ENCODE assay signal across 8 cellular contexts in genomic region chr1:108643492-108644333, GRCh38. TPM values are rescaled to one million over a fixed set of nuclear protein-coding genes. Genes with fewer than 3 reads are reported as not detected.
DNase-seq lines count a peak whose midpoint lies in the region; ATAC-seq, FAIRE-seq and TF ChIP-seq lines count a peak whose summit lies in the region.

No MANE protein-coding gene starts in this region.

- no peak for TF ChIP-seq POLR2A in GM12878 (IDR thresholded peaks at IDR 0.05; ENCODE audit: low read depth, low read length)

- H3K27ac ChIP-seq in GM12878 (ENCODE audit: control insufficient read depth, insufficient read depth): no peak overlapping the region

- peak; percentile 94 for FAIRE-seq in GM12878 (lab: Jason Lieb, UNC)

- DNase-seq in AML-193 (lab: John Stamatoyannopoulos, UW): peak; percentile 89 to 91
- DNase-seq in M059J (ENCODE audit: low read depth): peak; percentile 70
- peak; percentile 61 for DNase-seq in RPMI8226
- DNase-seq in GM12878 (ENCODE audit: low read depth, low spot score): peak; percentile 16
- peak; percentile 54 for DNase-seq in iPS-NIHi11 (ENCODE audit: low spot score)
- peak; percentile 22 for DNase-seq in stimulated activated CD4-positive, alpha-beta T cell treated with anti-CD3 and anti-CD28 coated beads, Interleukin-1b, Interleukin-23, amount 100 ng/mL, for 48 hours

- WGBS in GM12878 (ENCODE audit: insufficient coverage, insufficient replicate concordance, low lambda C conversion rate, missing lambda C conversion rate): 0% methylated on average over 3 of the region's 3 CpGs

- H3K27me3 ChIP-seq in GM12878 (replicated peaks in 1 of 2; ENCODE audit: control insufficient read depth in 2 of 2, insufficient read depth in 2 of 2, low read length in 1 of 2): no peaks in the 10 kb centered on the region

- CTCF ChIA-PET in GM12878 (lab: Yijun Ruan, JAX): interaction anchor here (0.8 to 3.1 kb wide), 31 partner anchors 8 to 865 kb away, joined by 3 to 73 read pairs (median 4); partner anchors contain the start of genes EEIG2, HENMT1 and PRPF38B

- intact Hi-C loops in GM12878 (cut with micrococcal nuclease; ENCODE audit: unreplicated experiment): loop anchor here (1.0 to 2.0 kb wide), 2 partner anchors 83 to 131 kb away; partner anchors contain the start of gene EEIG2

- RAD21 ChIA-PET in GM12878 (lab: Charles Lee; ENCODE audit: unreplicated experiment): interaction anchor here (0.6 to 2.9 kb wide), 13 partner anchors 18 to 868 kb away, joined by 3 to 31 read pairs (median 3); partner anchors contain the start of gene EEIG2

- H3K4me2 ChIP-seq in GM12878 (ENCODE audit: control insufficient read depth, insufficient read depth): no peak overlapping the region

- H3K79me2 ChIP-seq in GM12878 (ENCODE audit: control insufficient read depth, insufficient read depth, low read length): no peaks in the 10 kb centered on the region

- SMC1A ChIA-PET in GM12878 (lab: Charles Lee; ENCODE audit: uncharacterized antibody, unreplicated experiment): interaction anchor here (0.6 to 3.0 kb wide), 19 partner anchors 9 to 864 kb away, joined by 3 to 60 read pairs (median 4); partner anchors contain the start of gene EEIG2

- H4K20me1 ChIP-seq in GM12878 (ENCODE audit: control insufficient read depth, insufficient read depth): no peaks in the 10 kb centered on the region

- no peaks in the 10 kb centered on the region for H3K36me3 ChIP-seq in GM12878 (ENCODE audit: control insufficient read depth in 2 of 2, insufficient read depth in 2 of 2, low read length in 1 of 2)

- TF ChIP-seq EP300 in GM12878 (IDR thresholded peaks at IDR 0.05; ENCODE audit: borderline replicate concordance in 1 of 2, control insufficient read depth in 1 of 2, low read depth in 2 of 2, low read length in 2 of 2): no peak

- peak; percentile 71 for TF ChIP-seq RAD21 in GM12878 (IDR thresholded peaks at IDR 0.05; ENCODE audit: insufficient read depth, low read depth, low read length)

- TF ChIP-seq CTCF in GM12878 (IDR thresholded peaks at IDR 0.05 in 2 of 3, conservative IDR thresholded peaks at IDR 0.05 in 1 of 3; ENCODE audit: control insufficient read depth in 2 of 3, extremely low read depth in 1 of 3, insufficient read depth in 1 of 3, low read depth in 3 of 3, low read length in 3 of 3): peak; percentile 36 to 69 (median 47); a peak in 5 of 6 replicates

- no TSS peak for BruUV-seq in GM12878 (replicated peaks; lab: Mats Ljungman, UMichigan)

- peaks cover 3% of the 10 kb centered on the region; the same call in 1 of the 2 replicates for H3K4me1 ChIP-seq in GM12878 (ENCODE audit: control insufficient read depth, insufficient read depth, low read length)

- no peak overlapping the region for H3K4me3 ChIP-seq in GM12878

- no peak overlapping the region for H2AFZ ChIP-seq in GM12878 (ENCODE audit: control insufficient read depth, low read depth, low read length)

- H3K9me3 ChIP-seq in GM12878 (replicated peaks; ENCODE audit: control insufficient read depth, insufficient read depth, low read length): no peaks in the 10 kb centered on the region

- POLR2A ChIA-PET in GM12878 (lab: Charles Lee): no interaction called here

- H3K9ac ChIP-seq in GM12878 (ENCODE audit: control insufficient read depth, insufficient read depth, low read length): no peak overlapping the region

- in situ Hi-C loops in GM12878 (cut with MboI): loop anchor here (5.0 kb wide), 1 partner anchor 141 kb away; no protein-coding TSS in a partner anchor

- ATAC-seq in GM18502 (IDR thresholded peaks at IDR 0.05; ENCODE audit: poor library complexity, unreplicated experiment) (peak; percentile 70), GM12878 (peak; percentile 86), GM19455 (IDR thresholded peaks at IDR 0.05; ENCODE audit: unreplicated experiment) (no peak)

TF ChIP-seq in GM12878, 131 proteins besides CTCF, POLR2A, EP300 and RAD21:
- TF ChIP-seq MTA2 (IDR thresholded peaks at IDR 0.05; ENCODE audit: low read depth): no peak
- peak; percentile 77; the same call in 1 of the 2 replicates for TF ChIP-seq SMC3 (IDR thresholded peaks at IDR 0.05; ENCODE audit: borderline replicate concordance, low read length)

RNA-seq across cellular contexts. Expression of gene HENMT1, which starts 17.2 kb away (rescaled TPM):
- total RNA-seq in M059J (2014; rRNA removed; shearing (Covaris generic)): not detected in 2 replicates
- total RNA-seq in GM12878 (2013; cell fraction: nucleolus; rRNA removed): 1.9 and 4.2 TPM in 2 replicates
- total RNA-seq in GM12878 (2014; rRNA removed) (8.1 and 9.0 TPM in 2 replicates), GM12878 (2014; rRNA removed; fragmentation: Illumina TruSeq; extraction: Trizol) (10.1 and 10.5 TPM in 2 replicates), GM12878 (2021) (6.0 and 8.3 TPM in 2 replicates)
- 2.5 TPM for polyA plus RNA-seq in GM12878 (2011; ENCODE audit: low read depth)
- polyA plus RNA-seq in GM12878 (2011; rRNA removed) (4.4 and 7.3 TPM in 2 replicates), GM12878 (2014; fragmentation: Illumina TruSeq; extraction: Trizol) (10.7 and 13.6 TPM in 2 replicates), GM12878 (2014; fragmentation: Nextera tagmentation; extraction: Ambion mirVana) (10 to 100 TPM; 13.6 to 15.2 TPM), GM12878 (2014; rRNA removed) (7.1 and 8.7 TPM in 2 replicates), GM12878 (2016; fragmentation: Nextera tagmentation; extraction: Ambion mirVana) (10 to 100 TPM; 13.0 to 15.6 TPM)
- polyA plus RNA-seq in GM12878 (2011; cell fraction: cytosol; rRNA removed): 2.0 and 2.5 TPM in 2 replicates
- polyA plus RNA-seq in GM12878 (2011; cell fraction: nucleus; rRNA removed): 1.4 and 1.9 TPM in 2 replicates
- 2.8 and 3.4 TPM in 2 replicates for polyA plus RNA-seq in GM12878 (2012)
- polyA minus RNA-seq in GM12878 (2011; rRNA and poly(A)+ RNA removed): 0.98 and 1.8 TPM in 2 replicates
- polyA minus RNA-seq in GM12878 (2011; cell fraction: cytosol; rRNA and poly(A)+ RNA removed): 0.67 and 0.94 TPM in 2 replicates
- polyA minus RNA-seq in GM12878 (2011; cell fraction: nucleus; rRNA and poly(A)+ RNA removed): 0.12 and 0.38 TPM in 2 replicates

RNA-seq across cellular contexts. Expression of gene PRPF38B, which starts 48.4 kb away (rescaled TPM):
- 8.5 and 10.8 TPM in 2 replicates for total RNA-seq in M059J (2014; rRNA removed; shearing (Covaris generic))
- 114 and 117 TPM in 2 replicates for total RNA-seq in GM12878 (2013; cell fraction: nucleolus; rRNA removed)
- total RNA-seq in GM12878 (2014; rRNA removed) (35.6 and 37.8 TPM in 2 replicates), GM12878 (2014; rRNA removed; fragmentation: Illumina TruSeq; extraction: Trizol) (47.5 and 49.2 TPM in 2 replicates), GM12878 (2021) (37.2 and 40.7 TPM in 2 replicates)
- 19.0 TPM for polyA plus RNA-seq in GM12878 (2011; ENCODE audit: low read depth)
- polyA plus RNA-seq in GM12878 (2011; rRNA removed) (72.1 and 107 TPM in 2 replicates), GM12878 (2014; fragmentation: Illumina TruSeq; extraction: Trizol) (79.2 and 107 TPM in 2 replicates), GM12878 (2014; fragmentation: Nextera tagmentation; extraction: Ambion mirVana) (10 to 100 TPM; 32.9 to 37.9 TPM), GM12878 (2014; rRNA removed) (65.8 and 69.0 TPM in 2 replicates), GM12878 (2016; fragmentation: Nextera tagmentation; extraction: Ambion mirVana) (10 to 100 TPM; 48.1 to 53.8 TPM)
- polyA plus RNA-seq in GM12878 (2011; cell fraction: cytosol; rRNA removed): 19.6 and 30.4 TPM in 2 replicates
- polyA plus RNA-seq in GM12878 (2011; cell fraction: nucleus; rRNA removed): 77.6 and 96.4 TPM in 2 replicates
- polyA plus RNA-seq in GM12878 (2012): 39.1 and 43.1 TPM in 2 replicates
- 33.1 and 36.8 TPM in 2 replicates for polyA minus RNA-seq in GM12878 (2011; rRNA and poly(A)+ RNA removed)
- 13.5 and 14.0 TPM in 2 replicates for polyA minus RNA-seq in GM12878 (2011; cell fraction: cytosol; rRNA and poly(A)+ RNA removed)
- polyA minus RNA-seq in GM12878 (2011; cell fraction: nucleus; rRNA and poly(A)+ RNA removed): 73.0 and 120 TPM in 2 replicates

Comparison
In these comparisons a context has a peak if more than half of its experiments do, and no peak if none do; other contexts are left out.
1. DNase-seq: peak in every context shown above with its lines; median percentile 90 in AML-193; 70 in M059J; 61 in RPMI8226; 54 in iPS-NIHi11; 22 in stimulated activated CD4-positive, alpha-beta T cell treated with anti-CD3 and anti-CD28 coated beads, Interleukin-1b, Interleukin-23, amount 100 ng/mL, for 48 hours; 16 in GM12878.